Comparison of ENCODE assay signal across 15 cellular contexts in the genomic region with DNA sequence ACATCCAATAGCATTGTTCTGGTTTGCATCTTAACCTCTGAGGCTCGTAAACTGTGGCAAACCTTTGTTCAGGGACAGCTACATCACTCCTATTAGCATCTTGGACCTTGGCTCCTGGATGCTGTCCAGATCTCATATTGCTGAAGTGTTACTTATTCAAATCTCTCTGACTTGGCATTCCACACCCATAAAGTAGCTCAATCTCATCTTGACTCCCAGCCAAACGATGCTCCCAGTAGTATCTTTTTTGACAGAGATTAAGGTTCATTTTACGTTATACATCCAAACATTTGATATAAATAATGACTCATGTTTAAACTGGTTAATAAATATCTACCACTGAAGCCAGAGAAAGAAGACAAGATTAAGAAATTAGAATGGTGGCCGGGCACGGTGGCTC. TPM values are rescaled to one million over a fixed set of nuclear protein-coding genes. Genes with fewer than 3 reads are reported as not detected.
"Had no signal": no experiment of that assay in that cellular context is flagged by ENCODE, and none has a peak within 500 bp of the region (broad histone marks: within the 10 kb centered on the region; RNA-seq: fewer than 3 reads in every experiment).

No MANE protein-coding gene starts in this region.

- H3K27ac Mint-ChIP-seq: naive thymus-derived CD4-positive, alpha-beta T cell; stimulated activated memory B cell treated with anti-CD40 and anti-IgM and Interleukin-4, amounts not matched to agents 10 μg/mL and 1 μg/mL and 100 μg/mL, for 72 hours; T-helper 1 cell treated with Interleukin-12 subunit alpha and Interleukin-12 subunit beta and Interleukin-4 antibody, amounts not matched to agents 30 μg/mL and 1 μg/mL, for 36 hours had no signal

- ATAC-seq: naive thymus-derived CD4-positive, alpha-beta T cell; right cardiac atrium; stimulated activated memory B cell treated with anti-CD40 and anti-IgM and Interleukin-4, amounts not matched to agents 10 μg/mL and 1 μg/mL and 100 μg/mL, for 72 hours had no signal

- H3K4me3 Mint-ChIP-seq: naive thymus-derived CD4-positive, alpha-beta T cell; stimulated activated memory B cell treated with anti-CD40 and anti-IgM and Interleukin-4, amounts not matched to agents 10 μg/mL and 1 μg/mL and 100 μg/mL, for 72 hours; T-helper 1 cell treated with Interleukin-12 subunit alpha and Interleukin-12 subunit beta and Interleukin-4 antibody, amounts not matched to agents 30 μg/mL and 1 μg/mL, for 36 hours had no signal

- H3K9me3 ChIP-seq: upper lobe of left lung had no signal

- H3K27me3 ChIP-seq: upper lobe of left lung had no signal

- H3K27ac ChIP-seq: upper lobe of left lung had no signal

- H3K27me3 Mint-ChIP-seq: naive thymus-derived CD4-positive, alpha-beta T cell; stimulated activated memory B cell treated with anti-CD40 and anti-IgM and Interleukin-4, amounts not matched to agents 10 μg/mL and 1 μg/mL and 100 μg/mL, for 72 hours had no signal

- H3K36me3 ChIP-seq: upper lobe of left lung had no signal

- DNase-seq: activated CD4-positive, alpha-beta T cell treated with anti-CD3 and anti-CD28 coated beads, Interleukin-2, amount 50 U/mL, for 1 hour; activated naive CD4-positive, alpha-beta T cell treated with anti-CD3 and anti-CD28 coated beads, Interleukin-2, amount 50 U/mL, for 16 hours; activated T-cell treated with anti-CD3 and anti-CD28 coated beads for 4 hours; central memory CD4-positive, alpha-beta T cell; hippocampal formation; kidney glomerular epithelial cell; midbrain; naive thymus-derived CD4-positive, alpha-beta T cell; right cardiac atrium; upper lobe of left lung had no signal

- H3K4me3 ChIP-seq: lung, upper lobe of left lung had no signal

- H3K9me3 Mint-ChIP-seq: stimulated activated memory B cell treated with anti-CD40 and anti-IgM and Interleukin-4, amounts not matched to agents 10 μg/mL and 1 μg/mL and 100 μg/mL, for 72 hours; T-helper 1 cell treated with Interleukin-12 subunit alpha and Interleukin-12 subunit beta and Interleukin-4 antibody, amounts not matched to agents 30 μg/mL and 1 μg/mL, for 36 hours had no signal

RNA-seq across cellular contexts. Expression of a gene that starts 6.2 kb away (rescaled TPM):
- total RNA-seq: activated CD8-positive, alpha-beta memory T cell treated with anti-CD3 and anti-CD28 coated beads for 36 hours; lung; naive thymus-derived CD4-positive, alpha-beta T cell; posterior vena cava; right cardiac atrium had no signal
- polyA plus RNA-seq: lung; naive thymus-derived CD4-positive, alpha-beta T cell; right cardiac atrium had no signal
